ENCODE assay signal across 8 cellular contexts in genomic region chr12:92928962-92929915, GRCh38. TPM values are rescaled to one million over a fixed set of nuclear protein-coding genes. Genes with fewer than 3 reads are reported as not detected.
A peak's percentile ranks its signal among the peaks of the same experiment; 100 is the strongest.
DNase-seq lines count a peak whose midpoint lies in the region; ATAC-seq and TF ChIP-seq lines count a peak whose summit lies in the region.

TSS of gene EEA1 (minus strand) at chr12:92929295. CDS start at chr12:92929066, 229 bp downstream.

- peaks cover 0 to 3% of the 10 kb centered on the region in 2 experiments for H3K36me3 ChIP-seq in SK-N-SH (replicated peaks in 1 of 2; ENCODE audit: control insufficient read depth in 1 of 2, insufficient read depth in 2 of 2, low read length in 1 of 2)
- no peaks in the 10 kb centered on the region for H3K36me3 ChIP-seq in testis (ENCODE audit: low read depth, missing control alignments)

- TF ChIP-seq POLR2A in testis (IDR thresholded peaks at IDR 0.05), result no peak

- peak; percentile 23 for TF ChIP-seq CTCF in GM10248 (IDR thresholded peaks at IDR 0.05; ENCODE audit: control extremely low read depth, extremely low read depth, low read depth, missing control alignments)
- TF ChIP-seq CTCF in SK-N-SH (IDR thresholded peaks at IDR 0.05), result peak; percentile 16
- no peak for TF ChIP-seq CTCF in omental fat pad (IDR thresholded peaks at IDR 0.05)
- TF ChIP-seq CTCF in testis (IDR thresholded peaks at IDR 0.05), result peak in 2 of 3 experiments; percentile 5 to 7

- peak within 1 kb of the TSS; percentile 94 for H3K9ac ChIP-seq in SK-N-SH

- H3K27me3 Mint-ChIP-seq in activated naive CD4-positive, alpha-beta T cell treated with anti-CD3 and anti-CD28 coated beads, Interleukin-2, amount 50 U/mL, for 24 hours, result no peaks in the 10 kb centered on the region

- peaks cover 23% of the 10 kb centered on the region for H4K20me1 ChIP-seq in SK-N-SH (ENCODE audit: insufficient read depth)

- CTCF ChIA-PET in GM10248 (lab: Yijun Ruan, JAX), result interaction anchor here (0.8 to 2.4 kb wide), 7 partner anchors 17 to 491 kb away, joined by 3 to 10 read pairs (median 4); no protein-coding TSS in a partner anchor
- CTCF ChIA-PET in SK-N-SH (lab: Yijun Ruan, JAX), result interaction anchor here (0.6 to 1.8 kb wide), 4 partner anchors 58 to 1659 kb away, joined by 3 to 8 read pairs (median 4); no protein-coding TSS in a partner anchor

- no peak for TF ChIP-seq EP300 in SK-N-SH (IDR thresholded peaks at IDR 0.05; ENCODE audit: borderline replicate concordance in 1 of 2, low read depth in 1 of 2, low read length in 1 of 2)

- H3K27ac Mint-ChIP-seq in activated naive CD4-positive, alpha-beta T cell treated with anti-CD3 and anti-CD28 coated beads, Interleukin-2, amount 50 U/mL, for 24 hours, result peak within 1 kb of the TSS; percentile 99

- intact Hi-C loops in testis (cut with DNase I; ENCODE audit: low total_unique reads), result loop anchor here (5.0 kb wide), 1 partner anchor 758 kb away; no protein-coding TSS in a partner anchor

- no peaks in the 10 kb centered on the region for H3K27me3 ChIP-seq in SK-N-SH (ENCODE audit: insufficient read depth)
- no peaks in the 10 kb centered on the region for H3K27me3 ChIP-seq in testis

- WGBS in SK-N-SH (ENCODE audit: low lambda C conversion rate), result 2% methylated on average over 51 of the region's 98 CpGs
- 0% methylated on average over 6 to 53 of the region's 98 CpGs for WGBS in testis, 2 donors

- TF ChIP-seq RAD21 in SK-N-SH (IDR thresholded peaks at IDR 0.05; ENCODE audit: low read length), result no peak

- peaks cover 40% of the 10 kb centered on the region for H3K4me1 Mint-ChIP-seq in activated naive CD4-positive, alpha-beta T cell treated with anti-CD3 and anti-CD28 coated beads, Interleukin-2, amount 50 U/mL, for 24 hours

- peak within 1 kb of the TSS; percentile 91 for H3K4me3 Mint-ChIP-seq in activated naive CD4-positive, alpha-beta T cell treated with anti-CD3 and anti-CD28 coated beads, Interleukin-2, amount 50 U/mL, for 24 hours

- H3K4me2 ChIP-seq in SK-N-SH, result peak within 1 kb of the TSS; percentile 91

- H3K36me3 Mint-ChIP-seq in activated naive CD4-positive, alpha-beta T cell treated with anti-CD3 and anti-CD28 coated beads, Interleukin-2, amount 50 U/mL, for 24 hours, result peaks cover 4% of the 10 kb centered on the region

- peaks cover 43% of the 10 kb centered on the region for H3K79me2 ChIP-seq in SK-N-SH (ENCODE audit: insufficient read depth)

- peaks cover 24% of the 10 kb centered on the region for H3F3A ChIP-seq in SK-N-SH (replicated peaks; ENCODE audit: insufficient read depth)

- H3K4me1 ChIP-seq in SK-N-SH (ENCODE audit: control insufficient read depth in 1 of 2, insufficient read depth in 2 of 2, low read depth in 1 of 2, low read length in 1 of 2) (peaks cover 11 to 14% of the 10 kb centered on the region in 2 experiments; a peak in 3 of 4 replicates), testis (peaks cover 20% of the 10 kb centered on the region)

- no peaks in the 10 kb centered on the region for H3K9me2 ChIP-seq in SK-N-SH

- H3K9me3 ChIP-seq in SK-N-SH (no peaks in the 10 kb centered on the region), testis (no peaks in the 10 kb centered on the region)

- H3K27ac ChIP-seq in SK-N-SH (ENCODE audit: low read depth in 2 of 2, low read length in 1 of 2) (peak within 1 kb of the TSS; percentile 82 to 93), testis (peak within 1 kb of the TSS; percentile 97 to 98)

- H3K9me3 Mint-ChIP-seq in activated naive CD4-positive, alpha-beta T cell treated with anti-CD3 and anti-CD28 coated beads, Interleukin-2, amount 50 U/mL, for 24 hours, result no peaks in the 10 kb centered on the region

- peak; percentile 88 for ATAC-seq in HG02571 (IDR thresholded peaks at IDR 0.05; ENCODE audit: unreplicated experiment)
- peak; percentile 96 for ATAC-seq in omental fat pad (ENCODE audit: low FRiP score)

- H3K4me3 ChIP-seq in SK-N-SH (ENCODE audit: low read depth in 2 of 2, low read length in 1 of 2) (peak within 1 kb of the TSS; percentile 66 to 73), testis (peak within 1 kb of the TSS; percentile 90 to 92)

- peak within 1 kb of the TSS; percentile 92 for H2AFZ ChIP-seq in SK-N-SH (ENCODE audit: low read depth)

- DNase-seq in GM10248 (ENCODE audit: extremely low spot score) (peak; percentile 99), NCI-H1048 (lab: John Stamatoyannopoulos, UW) (peak; percentile 86), SK-N-SH (peak; percentile 99), glomerular endothelial cell (ENCODE audit: extremely low read depth, low read depth, low spot score) (no peak), omental fat pad (ENCODE audit: low spot score) (peak; percentile 78), testis (peak; percentile 98)

- POLR2A ChIA-PET in GM10248 (lab: Yijun Ruan, JAX) (interaction anchor here (0.6 to 1.2 kb wide), 4 partner anchors 8 to 783 kb away, joined by 3 to 7 read pairs (median 3); partner anchors contain the start of gene BTG1), SK-N-SH (lab: Yijun Ruan, JAX) (no interaction called here)

TF ChIP-seq in SK-N-SH, 30 proteins besides CTCF, POLR2A, EP300 and RAD21 (continues in another document):
- TF ChIP-seq FOXJ3 (CRISPR knock-in tag; IDR thresholded peaks at IDR 0.05) (no peak), SMC3 (IDR thresholded peaks at IDR 0.05; ENCODE audit: low read depth, low read length) (0 out of 2 replicates have a peak, but pooled peaks have one; percentile 7), TAF1 (IDR thresholded peaks at IDR 0.05; ENCODE audit: borderline replicate concordance, low read depth, low read length) (peak; percentile 20), MAX (IDR thresholded peaks at IDR 0.05; ENCODE audit: low read depth) (peak; percentile 97), ZBTB33 (IDR thresholded peaks at IDR 0.05; ENCODE audit: borderline replicate concordance, low read depth) (no peak), YY1 (IDR thresholded peaks at IDR 0.05; ENCODE audit: low read depth) (0 out of 2 replicates have a peak, but pooled peaks have one; percentile 21), TEAD4 (IDR thresholded peaks at IDR 0.05; ENCODE audit: borderline replicate concordance, insufficient read depth) (no peak), RXRA (IDR thresholded peaks at IDR 0.05; ENCODE audit: borderline replicate concordance, low read depth) (no peak), CHD2 (IDR thresholded peaks at IDR 0.05; ENCODE audit: low read length, partially characterized antibody) (peak; percentile 13), POLR2AphosphoS5 (IDR thresholded peaks at IDR 0.05; ENCODE audit: low read depth, low read length) (peak; percentile 86), ELF1 (IDR thresholded peaks at IDR 0.05) (peak; percentile 78; the same call in 1 of the 2 replicates), PBX3 (IDR thresholded peaks at IDR 0.05) (peak; percentile 99), MXI1 (IDR thresholded peaks at IDR 0.05; ENCODE audit: low read depth, low read length) (peak; percentile 88), USF2 (IDR thresholded peaks at IDR 0.05; ENCODE audit: borderline replicate concordance, low read depth, low read length) (no peak)

RNA-seq across cellular contexts. Expression of gene EEA1, which starts in this region (rescaled TPM):
- polyA plus RNA-seq in SK-N-SH (2012; rRNA removed) (1.5 and 1.7 TPM in 2 replicates), testis (ENCODE audit: insufficient read depth, low read depth, low replicate concordance) (1.8 TPM)
- polyA plus RNA-seq in SK-N-SH (2012; cell fraction: cytosol; rRNA removed), result 3.0 and 3.7 TPM in 2 replicates
- polyA plus RNA-seq in SK-N-SH (2012; cell fraction: nucleus; rRNA removed), result 0.96 and 2.5 TPM in 2 replicates
- total RNA-seq in glomerular endothelial cell (25.1 and 28.2 TPM in 2 replicates), omental fat pad (10 to 100 TPM; 20.6 to 40.6 (median 25.4) TPM), testis (10 to 100 TPM; 14.3 to 14.9 TPM)

Comparison
In these comparisons a context has a peak if more than half of its experiments do, and no peak if none do; other contexts are left out.
1. CTCF ChIP-seq: peak in GM10248 (single experiment), SK-N-SH (single experiment) and testis (2 of 3); none in omental fat pad (0 of 3).